In the genomic region with DNA sequence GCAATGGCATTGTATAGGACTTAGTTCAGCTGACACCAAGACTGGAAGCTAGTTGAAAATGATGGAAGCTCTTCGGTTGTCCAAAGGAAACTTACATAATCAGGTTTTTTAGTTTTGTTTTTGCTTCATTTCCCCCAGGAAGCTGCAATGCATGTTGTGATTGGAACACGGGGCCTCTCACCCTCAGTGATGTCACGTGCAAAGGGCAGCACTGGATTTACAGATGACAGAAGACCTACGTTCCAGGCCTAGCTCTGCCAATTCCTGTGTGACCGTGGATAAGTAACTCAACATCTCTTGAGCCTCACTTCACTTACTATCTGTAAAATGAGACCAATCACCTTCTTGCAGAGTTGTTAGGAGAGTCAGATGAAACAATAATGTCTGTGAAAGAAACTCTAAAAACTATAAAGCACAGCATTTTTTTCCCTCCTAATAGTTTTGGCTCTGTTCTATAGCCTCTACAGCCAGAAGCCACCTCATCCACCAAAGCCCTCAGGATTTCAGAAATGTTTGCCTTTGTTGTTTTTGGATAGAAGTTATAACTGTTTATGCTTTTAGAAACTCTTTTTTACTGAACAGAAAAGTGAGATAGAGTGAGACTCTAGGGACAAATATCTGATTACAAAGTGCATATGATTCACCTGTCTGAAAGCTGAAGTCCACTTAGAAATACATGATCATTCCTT, we compare ENCODE assay signal across 16 cellular contexts.
"Had no signal": no experiment of that assay in that cellular context is flagged by ENCODE, and none has a peak within 500 bp of the region (broad histone marks: within the 10 kb centered on the region; RNA-seq: fewer than 3 reads in every experiment).

No MANE protein-coding gene starts in this region.

- H3K9me3 ChIP-seq: heart left ventricle had no signal

- H3K27ac Mint-ChIP-seq: nephron progenitor cell had no signal

- H3K4me2 ChIP-seq: smooth muscle cell had no signal

- ATAC-seq: heart left ventricle; left colon; left ventricle myocardium superior; naive thymus-derived CD4-positive, alpha-beta T cell had no signal

- H3K4me3 ChIP-seq: heart left ventricle, lung, smooth muscle cell had no signal

- H3K4me3 Mint-ChIP-seq: naive thymus-derived CD4-positive, alpha-beta T cell; nephron progenitor cell had no signal

- H3K9me3 Mint-ChIP-seq: nephron progenitor cell had no signal

- DNase-seq: cerebellar nuclear complex; dermis blood vessel endothelial cell; erythroblast; foreskin melanocyte; heart left ventricle; hippocampal formation; left colon; left ventricle myocardium superior; naive thymus-derived CD4-positive, alpha-beta T cell; nephron progenitor cell; posterior cingulate gyrus; stimulated activated CD4-positive, alpha-beta T cell treated with anti-CD3 and anti-CD28 coated beads, Interleukin-2, amount 100 ng/mL, for 48 hours; stimulated activated naive CD4-positive, alpha-beta T cell treated with Interleukin-2 at 50 U/mL for 16 hours; trophoblast cell had no signal

- H3K27me3 ChIP-seq: heart left ventricle had no signal
